In genomic region chr5:147633173-147633572, GRCh38 we compare ENCODE assay signal across 29 cellular contexts.
"Had no signal": no experiment of that assay in that cellular context is flagged by ENCODE, and none has a peak within 500 bp of the region (broad histone marks: within the 10 kb centered on the region; RNA-seq: fewer than 3 reads in every experiment).

No MANE protein-coding gene starts in this region.

- H3K27me3 Mint-ChIP-seq: memory B cell; naive B cell; natural killer cell treated with Interleukin-12 subunit alpha and Interleukin-12 subunit beta and Interleukin-15 and Interleukin-18, amount 100 ng/mL, for 72 hours; type B pancreatic cell had no signal

- H3K36me3 ChIP-seq: esophagus muscularis mucosa, gastroesophageal sphincter, heart left ventricle, neutrophil, pancreas, right lobe of liver, tibial artery had no signal

- H3K9me3 ChIP-seq: esophagus muscularis mucosa, gastroesophageal sphincter, heart left ventricle, mucosa of descending colon, neutrophil, pancreas, right lobe of liver, testis, tibial artery had no signal

- H3K4me1 Mint-ChIP-seq: memory B cell, naive B cell had no signal

- H3K27ac Mint-ChIP-seq: memory B cell; natural killer cell treated with Interleukin-12 subunit alpha and Interleukin-12 subunit beta and Interleukin-15 and Interleukin-18, amount 100 ng/mL, for 72 hours; type B pancreatic cell had no signal

- H3K36me3 Mint-ChIP-seq: memory B cell; natural killer cell treated with Interleukin-12 subunit alpha and Interleukin-12 subunit beta and Interleukin-15 and Interleukin-18, amount 100 ng/mL, for 72 hours had no signal

- H3K4me1 ChIP-seq: foreskin keratinocyte, gastroesophageal sphincter, heart left ventricle, testis, tibial artery had no signal

- DNase-seq: dermis blood vessel endothelial cell; effector memory CD4-positive, alpha-beta T cell; foreskin keratinocyte; heart left ventricle; kidney; mucosa of descending colon; naive B cell; pancreas; right lobe of liver; stimulated activated CD4-positive, alpha-beta T cell treated with anti-CD3 and anti-CD28 coated beads, Interleukin-12 subunit alpha, Interleukin-12 subunit beta, amount 100 ng/mL, for 4 hours; stimulated activated CD4-positive, alpha-beta T cell treated with anti-CD3 and anti-CD28 coated beads, Interleukin-1b, Interleukin-23, amount 100 ng/mL, for 48 hours; stimulated activated CD4-positive, alpha-beta T cell treated with anti-CD3 and anti-CD28 coated beads, Interleukin-4, amount 100 ng/mL, for 1 hour; stimulated activated CD8-positive, alpha-beta memory T cell treated with anti-CD3 and anti-CD28 coated beads, Interleukin-4, amount 100 ng/mL, for 48 hours; stimulated activated naive CD4-positive, alpha-beta T cell treated with Interleukin-2 at 50 U/mL for 16 hours; substantia nigra; testis; tibial artery had no signal

- H3K27ac ChIP-seq: coronary artery, esophagus muscularis mucosa, foreskin keratinocyte, gastroesophageal sphincter, heart left ventricle, hepatocyte, neutrophil, pancreas, right lobe of liver, testis, tibial artery had no signal

- H3K4me3 ChIP-seq: coronary artery, esophagus muscularis mucosa, gastroesophageal sphincter, heart left ventricle, hepatocyte, lung, mucosa of descending colon, pancreas, right lobe of liver, smooth muscle cell, testis, tibial artery had no signal

- H3K9me3 Mint-ChIP-seq: memory B cell; naive B cell; natural killer cell treated with Interleukin-12 subunit alpha and Interleukin-12 subunit beta and Interleukin-15 and Interleukin-18, amount 100 ng/mL, for 72 hours; neural crest cell; type B pancreatic cell had no signal

- H3K27me3 ChIP-seq: esophagus muscularis mucosa, foreskin keratinocyte, gastroesophageal sphincter, heart left ventricle, hepatocyte, neutrophil, pancreas, right lobe of liver, testis, tibial artery had no signal

- H3K4me3 Mint-ChIP-seq: memory B cell; naive B cell; natural killer cell treated with Interleukin-12 subunit alpha and Interleukin-12 subunit beta and Interleukin-15 and Interleukin-18, amount 100 ng/mL, for 72 hours; neural crest cell; type B pancreatic cell had no signal

- ATAC-seq: foreskin keratinocyte; gastroesophageal sphincter; heart left ventricle; left lobe of liver; mucosa of descending colon; natural killer cell treated with Interleukin-12 subunit alpha and Interleukin-12 subunit beta and Interleukin-15 and Interleukin-18, amount 100 ng/mL, for 72 hours; pancreas had no signal
